In genomic region chr6:50236164-50236563, GRCh38 we compare ENCODE assay signal across 28 cellular contexts.
"Had no signal": no experiment of that assay in that cellular context is flagged by ENCODE, and none has a peak within 500 bp of the region (broad histone marks: within the 10 kb centered on the region; RNA-seq: fewer than 3 reads in every experiment).

No MANE protein-coding gene starts in this region.

- H3K27ac ChIP-seq: ascending aorta, body of pancreas, cardiac muscle cell, PC-9 had no signal

- H3K36me3 ChIP-seq: ascending aorta, cardiac muscle cell, MG63 had no signal

- FAIRE-seq: TTC549 had no signal

- H3K4me2 ChIP-seq: PC-9 had no signal

- H3K4me3 ChIP-seq: ascending aorta, body of pancreas, cardiac muscle cell, MG63, PC-9 had no signal

- DNase-seq: activated B cell treated with CpG ODN at 0.5 μM for 24 hours; activated CD4-positive, alpha-beta T cell treated with anti-CD3 and anti-CD28 coated beads for 1 hour; activated CD4-positive, alpha-beta T cell treated with anti-CD3 and anti-CD28 coated beads, Interleukin-2, amount 10 ng/mL, durations not matched to agents 24 days and 14 days; activated CD4-positive, alpha-beta T cell treated with anti-CD3 and anti-CD28 coated beads, Interleukin-2, amount 50 U/mL, for 48 hours; activated CD8-positive, alpha-beta memory T cell treated with anti-CD3 and anti-CD28 coated beads, Interleukin-2, amount 10 ng/mL, durations not matched to agents 7 days and 5 days; activated effector memory CD4-positive, alpha-beta T cell treated with anti-CD3 and anti-CD28 coated beads, Interleukin-2, amount 50 U/mL, for 16 hours; activated naive CD4-positive, alpha-beta T cell treated with Interleukin-2 at 50 U/mL for 16 hours; activated naive CD8-positive, alpha-beta T cell treated with anti-CD3 and anti-CD28 coated beads, Interleukin-2, amount 50 U/mL, for 24 hours; activated T-cell treated with anti-CD3 and anti-CD28 coated beads, Interleukin-2, amount 50 U/mL, for 4 hours; amniotic stem cell; body of pancreas; MG63; NCI-H1105; NCI-H1436 treated with DMSO at 0.1 percent for 48 hours; NCI-H187; NCI-H2081; NCI-H2171 treated with DMSO at 0.1 percent for 48 hours; NCI-H226; NCI-H69; PC-9; SHP77 treated with DMSO at 0.1 percent for 48 hours; T-cell; T-helper 2 cell; T1000 had no signal

- H3K9me3 ChIP-seq: ascending aorta, body of pancreas, MG63 had no signal

- H3K27me3 ChIP-seq: ascending aorta, body of pancreas, cardiac muscle cell had no signal

- H2AFZ ChIP-seq: PC-9 had no signal

- ATAC-seq: activated CD8-positive, alpha-beta memory T cell treated with anti-CD3 and anti-CD28 coated beads, Interleukin-2, amount 10 ng/mL, durations not matched to agents 7 days and 5 days; activated naive CD4-positive, alpha-beta T cell treated with anti-CD3 and anti-CD28 coated beads, Interleukin-2, amount 50 U/mL, for 72 hours; activated naive CD8-positive, alpha-beta T cell treated with anti-CD3 and anti-CD28 coated beads, Interleukin-2, amount 50 U/mL, for 24 hours; activated T-cell treated with anti-CD3 and anti-CD28 coated beads, Interleukin-2, amount 50 U/mL, for 4 hours; body of pancreas; T-cell had no signal

- H3K4me1 ChIP-seq: ascending aorta, body of pancreas had no signal
